In genomic region chr3:177673105-177673804, GRCh38 we compare ENCODE assay signal across 9 cellular contexts.
DNase-seq lines count a peak whose midpoint lies in the region; ATAC-seq and TF ChIP-seq lines count a peak whose summit lies in the region.
"Had no signal": no experiment of that assay in that cellular context is flagged by ENCODE, and none has a peak within 500 bp of the region (broad histone marks: within the 10 kb centered on the region; RNA-seq: fewer than 3 reads in every experiment).

No MANE protein-coding gene starts in this region.

- peak overlapping the region in 3 of 4 donors; percentile 35 to 56 (median 56) for H3K27ac ChIP-seq in gastroesophageal sphincter
- H3K27ac ChIP-seq in rectal smooth muscle tissue (ENCODE audit: low read depth, low read length) = peak overlapping the region; percentile 22
- H3K27ac ChIP-seq in ascending aorta = no peak overlapping the region

- TF ChIP-seq EP300 in gastroesophageal sphincter (IDR thresholded peaks at IDR 0.05) = no peak

- H3K4me1 ChIP-seq in adipocyte (ENCODE audit: control insufficient read depth, insufficient read depth, low read length) (peaks cover 21% of the 10 kb centered on the region), gastroesophageal sphincter (peaks cover 4 to 26% (median 5%) of the 10 kb centered on the region in 3 donors), rectal smooth muscle tissue (ENCODE audit: control insufficient read depth, insufficient read depth, low read length) (peaks cover 9% of the 10 kb centered on the region), ascending aorta (peaks cover 0 to 9% of the 10 kb centered on the region in 2 donors)

- peak; percentile 59 for DNase-seq in GM04503 (ENCODE audit: low read depth)
- DNase-seq in adipocyte (ENCODE audit: low read depth) = peak; percentile 95
- DNase-seq in globus pallidus (ENCODE audit: low spot score) = no peak
- no peak for DNase-seq in amygdala (lab: John Stamatoyannopoulos, UW)
- DNase-seq in ascending aorta (ENCODE audit: low spot score in 2 of 2) = no peak
- DNase-seq: activated naive CD8-positive, alpha-beta T cell treated with anti-CD3 and anti-CD28 coated beads, Interleukin-2, amount 10 ng/mL, durations not matched to agents 7 days and 5 days had no signal

- H3K27me3 ChIP-seq in adipocyte (replicated peaks; ENCODE audit: control insufficient read depth, insufficient read depth, low read length) = no peaks in the 10 kb centered on the region
- no peaks in the 10 kb centered on the region for H3K27me3 ChIP-seq in gastroesophageal sphincter
- no peaks in the 10 kb centered on the region for H3K27me3 ChIP-seq in rectal smooth muscle tissue (ENCODE audit: control insufficient read depth, insufficient read depth, low read length)
- no peaks in the 10 kb centered on the region for H3K27me3 ChIP-seq in ascending aorta

- H3K36me3 ChIP-seq in adipocyte (ENCODE audit: control insufficient read depth, insufficient read depth, low read length, severe bottlenecking) (no peaks in the 10 kb centered on the region), gastroesophageal sphincter (no peaks in the 10 kb centered on the region), rectal smooth muscle tissue (ENCODE audit: control insufficient read depth, insufficient read depth, low read length) (no peaks in the 10 kb centered on the region), ascending aorta (no peaks in the 10 kb centered on the region)

- no peak for TF ChIP-seq POLR2A in gastroesophageal sphincter (IDR thresholded peaks at IDR 0.05)

- H3K9ac ChIP-seq in adipocyte (ENCODE audit: low read length) = peak overlapping the region; percentile 56
- no peak overlapping the region for H3K9ac ChIP-seq in rectal smooth muscle tissue (ENCODE audit: low read length)

- H3K9me3 ChIP-seq in adipocyte (ENCODE audit: control insufficient read depth, low read length) (no peaks in the 10 kb centered on the region), gastroesophageal sphincter (no peaks in the 10 kb centered on the region), ascending aorta (no peaks in the 10 kb centered on the region)

- WGBS in gastroesophageal sphincter (ENCODE audit: low coverage in 1 of 2), 2 donors = 15 to 17% methylated on average over 3 of the region's 3 CpGs

- intact Hi-C loops in ascending aorta (cut with DNase I) = no loop called here

- ATAC-seq in gastroesophageal sphincter (peak; percentile 65), HG03439 (IDR thresholded peaks at IDR 0.05; ENCODE audit: unreplicated experiment) (no peak)

- no peak overlapping the region for H3K4me3 ChIP-seq in adipocyte (ENCODE audit: low read length)
- no peak overlapping the region for H3K4me3 ChIP-seq in gastroesophageal sphincter
- no peak overlapping the region for H3K4me3 ChIP-seq in rectal smooth muscle tissue (ENCODE audit: low read length)
- no peak overlapping the region for H3K4me3 ChIP-seq in ascending aorta

- no peak for TF ChIP-seq CTCF in gastroesophageal sphincter (IDR thresholded peaks at IDR 0.05)
- no peak for TF ChIP-seq CTCF in ascending aorta (IDR thresholded peaks at IDR 0.05)

Comparison
In these comparisons a context has a peak if more than half of its experiments do, and no peak if none do; other contexts are left out.
1. DNase-seq: peak in GM04503 (single experiment) and adipocyte (single experiment); none in globus pallidus (single experiment), amygdala (0 of 56) and ascending aorta (0 of 2).
2. H3K27ac ChIP-seq: peak in gastroesophageal sphincter (3 of 4) and rectal smooth muscle tissue (single experiment); none in ascending aorta (0 of 2).